In genomic region chr19:42450314-42450934, GRCh38 we compare ENCODE assay signal across 1 cellular context.
TF ChIP-seq lines count a peak whose summit lies in the region.

No MANE protein-coding gene starts in this region.

TF ChIP-seq in HEK293, 187 proteins besides CTCF, POLR2A, EP300 and RAD21 (continued from another document):
- TF ChIP-seq ZNF362 (tag by site-specific recombination; IDR thresholded peaks at IDR 0.05): no peak
- no peak for TF ChIP-seq ZNF624 (tag by site-specific recombination; IDR thresholded peaks at IDR 0.05)
- TF ChIP-seq ZNF621 (tag by site-specific recombination; IDR thresholded peaks at IDR 0.05): no peak
- TF ChIP-seq BCL6B (tag by site-specific recombination; IDR thresholded peaks at IDR 0.05): no peak
- peak; percentile 49; the same call in 1 of the 2 replicates for TF ChIP-seq SP7 (tag by site-specific recombination; IDR thresholded peaks at IDR 0.05)
- TF ChIP-seq ZNF366 (tag by site-specific recombination; conservative IDR thresholded peaks at IDR 0.05): peak; percentile 30; the same call in 1 of the 2 replicates
- 0 out of 2 replicates have a peak, but pooled peaks have one; percentile 67 for TF ChIP-seq ZFP37 (tag by site-specific recombination; IDR thresholded peaks at IDR 0.05)
- no peak for TF ChIP-seq ZNF140 (tag by site-specific recombination; IDR thresholded peaks at IDR 0.05)
- no peak for TF ChIP-seq ZNF488 (tag by site-specific recombination; IDR thresholded peaks at IDR 0.05)
- no peak for TF ChIP-seq OVOL3 (tag by site-specific recombination; IDR thresholded peaks at IDR 0.05)
- TF ChIP-seq ZNF654 (tag by site-specific recombination; IDR thresholded peaks at IDR 0.05; ENCODE audit: low read depth): peak; percentile 99
- TF ChIP-seq HOXD13 (CRISPR knock-in tag; IDR thresholded peaks at IDR 0.05; ENCODE audit: borderline replicate concordance): no peak
- no peak for TF ChIP-seq KLF16 (tag by site-specific recombination; IDR thresholded peaks at IDR 0.05)
- TF ChIP-seq ZNF148 (tag by site-specific recombination; IDR thresholded peaks at IDR 0.05; ENCODE audit: borderline replicate concordance): no peak
- no peak for TF ChIP-seq ZNF221 (tag by site-specific recombination; IDR thresholded peaks at IDR 0.05; ENCODE audit: borderline replicate concordance)
- TF ChIP-seq PRDM10 (tag by site-specific recombination; IDR thresholded peaks at IDR 0.05): peak; percentile 55
- TF ChIP-seq TCF7L2 (IDR thresholded peaks at IDR 0.05; ENCODE audit: borderline replicate concordance, low read depth, low read length): no peak
- no peak for TF ChIP-seq ZNF157 (tag by site-specific recombination; IDR thresholded peaks at IDR 0.05)
- no peak for TF ChIP-seq IKZF3 (tag by site-specific recombination; IDR thresholded peaks at IDR 0.05)
- 0 out of 2 replicates have a peak, but pooled peaks have one; percentile 34 for TF ChIP-seq ZNF391 (tag by site-specific recombination; IDR thresholded peaks at IDR 0.05; ENCODE audit: borderline replicate concordance, low read depth)
- TF ChIP-seq BCL11B (tag by site-specific recombination; IDR thresholded peaks at IDR 0.05; ENCODE audit: low read depth): no peak
- TF ChIP-seq ZSCAN4 (tag by site-specific recombination; IDR thresholded peaks at IDR 0.05): no peak
- no peak for TF ChIP-seq SP3 (tag by site-specific recombination; IDR thresholded peaks at IDR 0.05)
- TF ChIP-seq ZNF548 (tag by site-specific recombination; IDR thresholded peaks at IDR 0.05): no peak
- no peak for TF ChIP-seq RBAK (tag by site-specific recombination; IDR thresholded peaks at IDR 0.05)
- TF ChIP-seq ATF2 (tag by site-specific recombination; IDR thresholded peaks at IDR 0.05; ENCODE audit: low read depth): no peak
- no peak for TF ChIP-seq ZNF529 (tag by site-specific recombination; IDR thresholded peaks at IDR 0.05; ENCODE audit: insufficient replicate concordance)
- no peak for TF ChIP-seq ZNF473 (tag by site-specific recombination; IDR thresholded peaks at IDR 0.05)
- TF ChIP-seq ZNF202 (tag by site-specific recombination; IDR thresholded peaks at IDR 0.05; ENCODE audit: borderline replicate concordance): no peak
- TF ChIP-seq ZNF19 (tag by site-specific recombination; IDR thresholded peaks at IDR 0.05; ENCODE audit: low read depth): no peak
- TF ChIP-seq ZBTB17 (tag by site-specific recombination; IDR thresholded peaks at IDR 0.05): peak; percentile 59; the same call in 1 of the 2 replicates
- no peak for TF ChIP-seq ZNF175 (tag by site-specific recombination; IDR thresholded peaks at IDR 0.05)
